ENCODE assay signal across 23 cellular contexts in genomic region chr22:47767403-47767802, GRCh38.
"Had no signal": no experiment of that assay in that cellular context is flagged by ENCODE, and none has a peak within 500 bp of the region (broad histone marks: within the 10 kb centered on the region; RNA-seq: fewer than 3 reads in every experiment).

No MANE protein-coding gene starts in this region.

- DNase-seq: IMR-90, Karpas-422, KG1, MG63, NCI-H1092, NCI-H1105 treated with DMSO at 0.1 percent for 48 hours, NCI-H1417 treated with DMSO at 0.1 percent for 48 hours, NCI-H146, NCI-H187, NCI-H2029, NCI-H2081 treated with DMSO at 0.1 percent for 48 hours, NCI-H2171, NCI-H226, NCI-H446, NCI-H510A, NCI-H524 treated with DMSO at 0.1 percent for 48 hours, NCI-H82, RPMI8226, SHP77 treated with DMSO at 0.1 percent for 48 hours, SJCRH30 had no signal

- H3K4me3 ChIP-seq: MG63, SJCRH30 had no signal

- H3K36me3 ChIP-seq: MG63 had no signal

- H3K9me3 ChIP-seq: MG63 had no signal

- H3K27ac ChIP-seq: SJCRH30 had no signal

- H3K4me1 ChIP-seq: SJCRH30 had no signal

- H3K27me3 ChIP-seq: MG63, SJCRH30 had no signal

- ATAC-seq: HepG2, Right ventricle myocardium inferior, SK-N-SH treated with all-trans-retinoic acid at 6 μM for 48 hours had no signal
